In the genomic region with DNA sequence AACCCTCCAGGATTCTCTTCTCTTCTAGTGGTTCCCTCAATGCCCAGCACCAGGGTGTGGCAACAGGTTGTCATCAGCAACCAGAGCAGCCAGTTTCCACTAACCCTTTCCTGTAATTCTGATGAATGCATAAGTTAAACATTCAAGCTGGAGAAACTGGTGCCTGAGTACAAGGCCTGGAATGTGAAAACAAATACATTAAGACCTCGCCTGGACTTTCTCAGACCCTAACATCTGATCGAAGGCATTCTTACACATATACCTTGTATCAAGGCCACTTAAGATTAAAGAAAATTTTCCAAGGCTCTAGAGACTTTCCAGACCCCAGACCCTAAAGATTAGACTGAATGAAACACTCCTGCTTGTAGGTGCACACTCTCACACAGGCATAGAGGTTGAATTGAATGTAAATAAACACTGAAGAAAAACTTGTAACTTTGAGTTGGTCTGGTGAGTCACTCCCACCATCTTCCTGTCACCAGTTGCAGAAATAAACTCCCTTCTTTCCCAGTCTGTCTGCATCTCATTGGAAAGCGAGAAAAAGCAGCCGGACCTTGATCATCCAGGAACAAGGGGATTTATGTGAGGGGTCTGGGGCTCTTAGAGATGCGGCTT, we compare ENCODE assay signal across 11 cellular contexts. TPM values are rescaled to one million over a fixed set of nuclear protein-coding genes. Genes with fewer than 3 reads are reported as not detected.
DNase-seq lines count a peak whose midpoint lies in the region; ATAC-seq and TF ChIP-seq lines count a peak whose summit lies in the region.
"Had no signal": no experiment of that assay in that cellular context is flagged by ENCODE, and none has a peak within 500 bp of the region (broad histone marks: within the 10 kb centered on the region; RNA-seq: fewer than 3 reads in every experiment).

No MANE protein-coding gene starts in this region.

- no peak for TF ChIP-seq EP300 in suprapubic skin (IDR thresholded peaks at IDR 0.05)

- WGBS in suprapubic skin, result 70% methylated on average over 5 of the region's 5 CpGs

- intact Hi-C loops in left ventricle myocardium inferior (cut with micrococcal nuclease), result no loop called here

- ATAC-seq in GM18858 (IDR thresholded peaks at IDR 0.05; ENCODE audit: unreplicated experiment), result no peak

- TF ChIP-seq POLR2A in suprapubic skin (IDR thresholded peaks at IDR 0.05), result no peak

- no peak overlapping the region for H3K4me3 ChIP-seq in suprapubic skin
- H3K4me3 ChIP-seq in left ventricle myocardium inferior, result no peak overlapping the region
- H3K4me3 ChIP-seq: SK-N-MC had no signal

- H3K27me3 ChIP-seq in suprapubic skin, result no peaks in the 10 kb centered on the region
- no peaks in the 10 kb centered on the region for H3K27me3 ChIP-seq in left ventricle myocardium inferior (ENCODE audit: low read depth)

- H3K36me3 ChIP-seq in suprapubic skin (peaks cover 4% of the 10 kb centered on the region), left ventricle myocardium inferior (no peaks in the 10 kb centered on the region)

- H3K4me1 ChIP-seq in suprapubic skin (peaks cover 54% of the 10 kb centered on the region), left ventricle myocardium inferior (peaks cover 18% of the 10 kb centered on the region)

- DNase-seq in HS-27A (ENCODE audit: low read depth) (peak; percentile 96), glomerular visceral epithelial cell (ENCODE audit: extremely low spot score) (peak; percentile 65), suprapubic skin (ENCODE audit: low spot score in 2 of 2) (no peak), left ventricle myocardium inferior (no peak), DMS 273 (lab: John Stamatoyannopoulos, UW; ENCODE audit: unreplicated experiment) (no peak)
- DNase-seq: effector memory CD4-positive, alpha-beta T cell; naive B cell had no signal

- no peak for TF ChIP-seq CTCF in VCaP (conservative IDR thresholded peaks at IDR 0.05)
- TF ChIP-seq CTCF in suprapubic skin (IDR thresholded peaks at IDR 0.05), result no peak
- TF ChIP-seq CTCF in left ventricle myocardium inferior (IDR thresholded peaks at IDR 0.05; ENCODE audit: borderline replicate concordance), result no peak

- no peaks in the 10 kb centered on the region for H3K9me3 ChIP-seq in suprapubic skin
- H3K9me3 ChIP-seq in left ventricle myocardium inferior (replicated peaks), result no peaks in the 10 kb centered on the region

- H3K27ac ChIP-seq in VCaP (peak overlapping the region; percentile 93), suprapubic skin (peak overlapping the region; percentile 61), left ventricle myocardium inferior (replicated peaks) (no peak overlapping the region)
- H3K27ac ChIP-seq: KMS-11, SK-N-MC had no signal

RNA-seq across cellular contexts. Expression of gene LRP11, which starts 9.0 kb away (rescaled TPM):
- 10 to 100 TPM; 43.6 to 77.2 (median 68.4) TPM for total RNA-seq in suprapubic skin
- total RNA-seq in left ventricle myocardium inferior, result 18.2 TPM

RNA-seq across cellular contexts. Expression of gene RAET1E, which starts 42.8 kb away (rescaled TPM):
- total RNA-seq in suprapubic skin (10 to 100 TPM; 14.4 to 46.8 (median 22.8) TPM), left ventricle myocardium inferior (0.19 TPM)

Comparison
In these comparisons a context has a peak if more than half of its experiments do, and no peak if none do; other contexts are left out.
1. DNase-seq: peak in HS-27A (single experiment) and glomerular visceral epithelial cell (single experiment); none in suprapubic skin (0 of 2), left ventricle myocardium inferior (single experiment) and DMS 273 (single experiment).
2. RNA of gene RAET1E, which starts 42.8 kb away (total RNA-seq): 14.4 to 46.8 TPM in suprapubic skin; 0.19 TPM in left ventricle myocardium inferior (single experiment); every median in the first group is over 10 times any median in the second.